Comparison of ENCODE assay signal across 24 cellular contexts in the genomic region with DNA sequence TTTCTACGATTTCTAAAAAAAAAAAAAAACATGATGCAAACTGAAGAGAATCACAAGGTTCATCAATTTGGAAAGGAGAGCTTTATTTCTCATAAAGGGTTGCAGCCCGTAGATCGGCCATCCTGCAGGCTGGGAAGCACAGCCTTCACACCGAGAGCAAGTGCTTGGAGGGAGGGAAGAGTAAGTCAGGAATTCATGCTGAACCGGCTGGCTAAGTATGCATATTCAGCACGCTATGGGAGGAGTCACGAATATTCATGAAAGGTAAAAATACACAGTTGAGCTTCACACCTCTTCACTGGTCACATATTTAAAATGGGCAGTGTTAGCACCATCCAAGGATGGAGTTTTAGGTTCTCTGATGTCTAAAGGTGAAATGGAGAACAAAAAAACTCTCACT.
"Had no signal": no experiment of that assay in that cellular context is flagged by ENCODE, and none has a peak within 500 bp of the region (broad histone marks: within the 10 kb centered on the region; RNA-seq: fewer than 3 reads in every experiment).

No MANE protein-coding gene starts in this region.

- H3K27me3 ChIP-seq: ascending aorta, brain microvascular endothelial cell, right lobe of liver, suprapubic skin, transverse colon, uterus had no signal

- H2AFZ ChIP-seq: parathyroid adenoma had no signal

- ATAC-seq: activated naive CD4-positive, alpha-beta T cell treated with anti-CD3 and anti-CD28 coated beads, Interleukin-2, amount 50 U/mL, for 72 hours; esophagus mucosa; right lobe of liver; stimulated activated naive CD8-positive, alpha-beta T cell treated with anti-CD3 and anti-CD28 coated beads, Interleukin-15, amount 100 ng/mL, for 72 hours had no signal

- H3K27ac Mint-ChIP-seq: activated naive CD4-positive, alpha-beta T cell treated with anti-CD3 and anti-CD28 coated beads, Interleukin-2, amount 50 U/mL, for 72 hours; dendritic cell treated with granulocyte-macrophage colony-stimulating factor and Interleukin-4, amounts not matched to agents 40 ng/mL and 50 ng/mL, for 4 days; immature natural killer cell; memory B cell; nephron progenitor cell; stimulated activated naive CD8-positive, alpha-beta T cell treated with anti-CD3 and anti-CD28 coated beads, Interleukin-15, amount 100 ng/mL, for 72 hours had no signal

- H3K9me3 ChIP-seq: right lobe of liver, suprapubic skin had no signal

- H3K27ac ChIP-seq: ascending aorta, brain microvascular endothelial cell, parathyroid adenoma, right lobe of liver, skin epidermis, suprapubic skin, transverse colon, uterus had no signal

- H3K4me1 ChIP-seq: ascending aorta, parathyroid adenoma, right lobe of liver, uterus had no signal

- H3K27me3 Mint-ChIP-seq: dendritic cell treated with granulocyte-macrophage colony-stimulating factor and Interleukin-4, amounts not matched to agents 40 ng/mL and 50 ng/mL, for 4 days; memory B cell; stimulated activated naive CD8-positive, alpha-beta T cell treated with anti-CD3 and anti-CD28 coated beads, Interleukin-15, amount 100 ng/mL, for 72 hours had no signal

- H3K36me3 ChIP-seq: ascending aorta, brain microvascular endothelial cell, right lobe of liver, suprapubic skin, transverse colon, uterus had no signal

- H3K79me2 ChIP-seq: parathyroid adenoma had no signal

- H3K4me3 ChIP-seq: ascending aorta, right lobe of liver, skin epidermis, suprapubic skin, transverse colon, uterus had no signal

- DNase-seq: activated gamma-delta T cell; brain microvascular endothelial cell; caudate nucleus; effector CD4-positive, alpha-beta T cell; foreskin melanocyte; immature natural killer cell; kidney glomerular epithelial cell; nephron progenitor cell; nucleus accumbens; stimulated activated CD4-positive, alpha-beta T cell treated with anti-CD3 and anti-CD28 coated beads, Interleukin-1b, Interleukin-23, amount 100 ng/mL, for 48 hours; stimulated activated naive CD8-positive, alpha-beta T cell treated with anti-CD3 and anti-CD28 coated beads, Interleukin-15, amount 100 ng/mL, for 72 hours; T-helper 2 cell; transverse colon; uterus had no signal

- H3K4me3 Mint-ChIP-seq: activated T-helper 1 cell treated with anti-CD3 and anti-CD28 coated beads, Interleukin-12 subunit alpha, Interleukin-12 subunit beta, Interleukin-2, Interleukin-4 antibody, amounts not matched to agents 30 ng/mL and 10 ng/mL and 1 ng/mL, durations not matched to agents 14 hours and 24 hours and 36 hours; dendritic cell treated with granulocyte-macrophage colony-stimulating factor and Interleukin-4, amounts not matched to agents 40 ng/mL and 50 ng/mL, for 4 days; immature natural killer cell; memory B cell; nephron progenitor cell; stimulated activated naive CD8-positive, alpha-beta T cell treated with anti-CD3 and anti-CD28 coated beads, Interleukin-15, amount 100 ng/mL, for 72 hours had no signal

- H3K9ac ChIP-seq: parathyroid adenoma had no signal
